1 cellular context compared by ENCODE assay signal in genomic region chr3:101854608-101855304, GRCh38.
A peak's percentile ranks its signal among the peaks of the same experiment; 100 is the strongest.
TF ChIP-seq lines count a peak whose summit lies in the region.

No MANE protein-coding gene starts in this region.

TF ChIP-seq in HepG2, 621 proteins besides CTCF, POLR2A, EP300 and RAD21 (continued from another document and continues in another):
- no peak for TF ChIP-seq ZNF34 (CRISPR knock-in tag; IDR thresholded peaks at IDR 0.05; ENCODE audit: borderline replicate concordance)
- no peak for TF ChIP-seq ZHX2 (IDR thresholded peaks at IDR 0.05; ENCODE audit: low read depth)
- TF ChIP-seq ZHX2 (CRISPR knock-in tag; IDR thresholded peaks at IDR 0.05; ENCODE audit: borderline replicate concordance) = no peak
- TF ChIP-seq GATA4 (IDR thresholded peaks at IDR 0.05; ENCODE audit: borderline replicate concordance, low read depth) = 0 out of 2 replicates have a peak, but pooled peaks have one; percentile 41
- TF ChIP-seq ZNF484 (CRISPR knock-in tag; IDR thresholded peaks at IDR 0.05; ENCODE audit: borderline replicate concordance, low read depth) = no peak
- TF ChIP-seq, protein P1, sequence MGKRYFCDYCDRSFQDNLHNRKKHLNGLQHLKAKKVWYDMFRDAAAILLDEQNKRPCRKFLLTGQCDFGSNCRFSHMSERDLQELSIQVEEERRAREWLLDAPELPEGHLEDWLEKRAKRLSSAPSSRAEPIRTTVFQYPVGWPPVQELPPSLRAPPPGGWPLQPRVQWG (CRISPR knock-in tag; IDR thresholded peaks at IDR 0.05; ENCODE audit: borderline replicate concordance, low read depth) = no peak
- no peak for TF ChIP-seq NBN (conservative IDR thresholded peaks at IDR 0.05)
- TF ChIP-seq ATAD3A (CRISPR knock-in tag; IDR thresholded peaks at IDR 0.05) = no peak
- no peak for TF ChIP-seq NCOA5 (CRISPR knock-in tag; IDR thresholded peaks at IDR 0.05)
- TF ChIP-seq ZNF441 (CRISPR knock-in tag; IDR thresholded peaks at IDR 0.05; ENCODE audit: borderline replicate concordance) = no peak
- no peak for TF ChIP-seq ZBTB3 (CRISPR knock-in tag; IDR thresholded peaks at IDR 0.05; ENCODE audit: borderline replicate concordance, low read depth)
- TF ChIP-seq, protein P2, sequence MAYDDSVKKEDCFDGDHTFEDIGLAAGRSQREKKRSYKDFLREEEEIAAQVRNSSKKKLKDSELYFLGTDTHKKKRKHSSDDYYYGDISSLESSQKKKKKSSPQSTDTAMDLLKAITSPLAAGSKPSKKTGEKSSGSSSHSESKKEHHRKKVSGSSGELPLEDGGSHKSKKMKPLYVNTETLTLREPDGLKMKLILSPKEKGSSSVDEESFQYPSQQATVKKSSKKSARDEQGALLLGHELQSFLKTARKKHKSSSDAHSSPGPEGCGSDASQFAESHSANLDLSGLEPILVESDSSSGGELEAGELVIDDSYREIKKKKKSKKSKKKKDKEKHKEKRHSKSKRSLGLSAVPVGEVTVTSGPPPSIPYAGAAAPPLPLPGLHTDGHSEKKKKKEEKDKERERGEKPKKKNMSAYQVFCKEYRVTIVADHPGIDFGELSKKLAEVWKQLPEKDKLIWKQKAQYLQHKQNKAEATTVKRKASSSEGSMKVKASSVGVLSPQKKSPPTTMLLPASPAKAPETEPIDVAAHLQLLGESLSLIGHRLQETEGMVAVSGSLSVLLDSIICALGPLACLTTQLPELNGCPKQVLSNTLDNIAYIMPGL (CRISPR knock-in tag; IDR thresholded peaks at IDR 0.05; ENCODE audit: borderline replicate concordance in 1 of 2, low read depth in 1 of 2) = peak in 1 of 2 experiments; percentile 18; a peak in 1 of 4 replicates
- TF ChIP-seq ZNF33B (CRISPR knock-in tag; IDR thresholded peaks at IDR 0.05) = no peak
- no peak for TF ChIP-seq SRF (IDR thresholded peaks at IDR 0.05; ENCODE audit: low read depth, low read length)
- no peak for TF ChIP-seq ZNF83 (CRISPR knock-in tag; IDR thresholded peaks at IDR 0.05; ENCODE audit: borderline replicate concordance)
- no peak for TF ChIP-seq TBP (CRISPR knock-in tag; IDR thresholded peaks at IDR 0.05)
- no peak for TF ChIP-seq ZNF558 (CRISPR knock-in tag; IDR thresholded peaks at IDR 0.05; ENCODE audit: borderline replicate concordance)
- no peak for TF ChIP-seq E2F5 (CRISPR knock-in tag; conservative IDR thresholded peaks at IDR 0.05)
- TF ChIP-seq TMF1 (CRISPR knock-in tag; IDR thresholded peaks at IDR 0.05; ENCODE audit: low read depth) = no peak
- no peak for TF ChIP-seq PAWR (CRISPR knock-in tag; IDR thresholded peaks at IDR 0.05; ENCODE audit: borderline replicate concordance)
- TF ChIP-seq, protein P3, sequence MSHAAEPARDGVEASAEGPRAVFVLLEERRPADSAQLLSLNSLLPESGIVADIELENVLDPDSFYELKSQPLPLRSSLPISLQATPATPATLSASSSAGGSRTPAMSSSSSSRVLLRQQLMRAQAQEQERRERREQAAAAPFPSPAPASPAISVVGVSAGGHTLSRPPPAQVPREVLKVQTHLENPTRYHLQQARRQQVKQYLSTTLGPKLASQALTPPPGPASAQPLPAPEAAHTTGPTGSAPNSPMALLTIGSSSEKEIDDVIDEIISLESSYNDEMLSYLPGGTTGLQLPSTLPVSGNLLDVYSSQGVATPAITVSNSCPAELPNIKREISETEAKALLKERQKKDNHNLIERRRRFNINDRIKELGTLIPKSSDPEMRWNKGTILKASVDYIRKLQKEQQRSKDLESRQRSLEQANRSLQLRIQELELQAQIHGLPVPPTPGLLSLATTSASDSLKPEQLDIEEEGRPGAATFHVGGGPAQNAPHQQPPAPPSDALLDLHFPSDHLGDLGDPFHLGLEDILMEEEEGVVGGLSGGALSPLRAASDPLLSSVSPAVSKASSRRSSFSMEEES (CRISPR knock-in tag; IDR thresholded peaks at IDR 0.05) = no peak
- TF ChIP-seq, protein P4, sequence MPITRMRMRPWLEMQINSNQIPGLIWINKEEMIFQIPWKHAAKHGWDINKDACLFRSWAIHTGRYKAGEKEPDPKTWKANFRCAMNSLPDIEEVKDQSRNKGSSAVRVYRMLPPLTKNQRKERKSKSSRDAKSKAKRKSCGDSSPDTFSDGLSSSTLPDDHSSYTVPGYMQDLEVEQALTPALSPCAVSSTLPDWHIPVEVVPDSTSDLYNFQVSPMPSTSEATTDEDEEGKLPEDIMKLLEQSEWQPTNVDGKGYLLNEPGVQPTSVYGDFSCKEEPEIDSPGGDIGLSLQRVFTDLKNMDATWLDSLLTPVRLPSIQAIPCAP (CRISPR knock-in tag; IDR thresholded peaks at IDR 0.05; ENCODE audit: low read depth) = no peak
- no peak for TF ChIP-seq LRRFIP1 (CRISPR knock-in tag; conservative IDR thresholded peaks at IDR 0.05)
- TF ChIP-seq CENPT (CRISPR knock-in tag; IDR thresholded peaks at IDR 0.05; ENCODE audit: low read depth) = no peak
- TF ChIP-seq ZBTB46 (CRISPR knock-in tag; IDR thresholded peaks at IDR 0.05; ENCODE audit: borderline replicate concordance) = no peak
- no peak for TF ChIP-seq SMC3 (IDR thresholded peaks at IDR 0.05; ENCODE audit: low read length)
- peak; percentile 74 for TF ChIP-seq PAXIP1 (CRISPR knock-in tag; conservative IDR thresholded peaks at IDR 0.05)
- TF ChIP-seq ZNF253 (CRISPR knock-in tag; IDR thresholded peaks at IDR 0.05; ENCODE audit: borderline replicate concordance) = no peak
- TF ChIP-seq RXRA (CRISPR knock-in tag; IDR thresholded peaks at IDR 0.05) = no peak
- TF ChIP-seq ZNF619 (CRISPR knock-in tag; IDR thresholded peaks at IDR 0.05) = no peak
- TF ChIP-seq, protein P5, sequence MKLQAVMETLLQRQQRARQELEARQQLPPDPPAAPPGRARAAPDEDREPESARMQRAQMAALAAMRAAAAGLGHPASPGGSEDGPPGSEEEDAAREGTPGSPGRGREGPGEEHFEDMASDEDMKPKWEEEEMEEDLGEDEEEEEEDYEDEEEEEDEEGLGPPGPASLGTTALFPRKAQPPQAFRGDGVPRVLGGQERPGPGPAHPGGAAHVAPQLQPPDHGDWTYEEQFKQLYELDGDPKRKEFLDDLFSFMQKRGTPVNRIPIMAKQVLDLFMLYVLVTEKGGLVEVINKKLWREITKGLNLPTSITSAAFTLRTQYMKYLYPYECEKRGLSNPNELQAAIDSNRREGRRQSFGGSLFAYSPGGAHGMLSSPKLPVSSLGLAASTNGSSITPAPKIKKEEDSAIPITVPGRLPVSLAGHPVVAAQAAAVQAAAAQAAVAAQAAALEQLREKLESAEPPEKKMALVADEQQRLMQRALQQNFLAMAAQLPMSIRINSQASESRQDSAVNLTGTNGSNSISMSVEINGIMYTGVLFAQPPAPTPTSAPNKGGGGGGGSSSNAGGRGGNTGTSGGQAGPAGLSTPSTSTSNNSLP (IDR thresholded peaks at IDR 0.05; ENCODE audit: low read depth, low read length) = no peak
- TF ChIP-seq ZNF260 (CRISPR knock-in tag; IDR thresholded peaks at IDR 0.05; ENCODE audit: borderline replicate concordance, low read depth) = no peak
- no peak for TF ChIP-seq CCAR2 (optimal IDR thresholded peaks at IDR 0.05; ENCODE audit: low read depth, low read length)
- no peak for TF ChIP-seq ZNF225 (CRISPR knock-in tag; IDR thresholded peaks at IDR 0.05)
